11 cellular contexts compared by ENCODE assay signal in the genomic region with DNA sequence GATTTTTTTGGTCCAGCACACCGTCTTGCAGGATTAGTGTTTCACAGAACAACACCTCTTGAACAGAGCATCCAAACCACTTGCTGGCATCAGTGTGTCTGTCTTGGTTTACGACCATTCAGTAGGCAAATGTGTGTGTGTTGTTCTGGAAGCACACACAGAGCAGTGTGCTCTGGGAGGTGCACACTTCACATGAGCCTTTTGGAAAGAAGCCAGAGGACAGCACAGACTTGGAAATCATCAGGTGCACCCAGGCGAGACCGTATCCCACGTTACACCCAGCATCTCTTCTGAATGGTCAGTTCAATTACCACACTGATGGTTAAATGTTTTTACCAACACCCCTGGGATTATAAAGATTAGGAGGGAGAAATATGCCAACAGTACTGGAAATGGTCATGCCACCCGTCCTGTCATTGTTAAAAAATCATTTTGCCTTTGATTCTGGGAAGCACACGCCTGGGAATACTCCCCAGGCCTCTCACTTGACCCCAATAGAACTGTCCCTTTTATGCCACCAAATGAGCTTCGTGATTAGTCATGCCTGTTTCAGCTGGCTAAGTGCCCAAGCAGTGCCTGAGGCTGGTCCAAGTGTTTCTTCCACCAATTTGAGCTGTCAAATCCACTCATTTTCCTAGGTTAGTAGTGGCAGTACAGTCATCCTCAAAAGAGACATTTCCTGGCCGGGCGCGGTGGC.
DNase-seq lines count a peak whose midpoint lies in the region; ATAC-seq and TF ChIP-seq lines count a peak whose summit lies in the region.
"Had no signal": no experiment of that assay in that cellular context is flagged by ENCODE, and none has a peak within 500 bp of the region (broad histone marks: within the 10 kb centered on the region; RNA-seq: fewer than 3 reads in every experiment).

No MANE protein-coding gene starts in this region.

- peak; percentile 91 for DNase-seq in DMS79 treated with DMSO at 0.1 percent for 48 hours (lab: John Stamatoyannopoulos, UW)
- DNase-seq in NCI-H2081 treated with DMSO at 0.1 percent for 48 hours (lab: John Stamatoyannopoulos, UW) = peak; percentile 44
- DNase-seq in SW480 (ENCODE audit: low spot score) = peak; percentile 30
- no peak for DNase-seq in neural crest cell (ENCODE audit: low read depth, low spot score)
- DNase-seq in midbrain (lab: John Stamatoyannopoulos, UW) = no peak
- DNase-seq in Calu3 = no peak
- no peak for DNase-seq in omental fat pad (ENCODE audit: low spot score)
- DNase-seq in NCI-H1694 (lab: John Stamatoyannopoulos, UW) = no peak
- DNase-seq: activated T-cell treated with anti-CD3 and anti-CD28 coated beads, Interleukin-2, amount 50 U/mL, for 48 hours; Caco-2; WERI-Rb-1 had no signal

- peak overlapping the region; percentile 5 for H3K27ac Mint-ChIP-seq in neural crest cell (ENCODE audit: unreplicated experiment)
- H3K27ac Mint-ChIP-seq in Calu3 (ENCODE audit: unreplicated experiment) = no peak overlapping the region

- CTCF ChIA-PET in Calu3 (lab: Charles Lee) = no interaction called here

- H3K9me3 Mint-ChIP-seq in neural crest cell (no peaks in the 10 kb centered on the region), Calu3 (ENCODE audit: low read depth, unreplicated experiment) (no peaks in the 10 kb centered on the region)

- H3K27me3 Mint-ChIP-seq in neural crest cell (ENCODE audit: low read depth) (no peaks in the 10 kb centered on the region), Calu3 (ENCODE audit: unreplicated experiment) (peaks cover 17% of the 10 kb centered on the region)

- peaks cover 4% of the 10 kb centered on the region for H3K4me1 Mint-ChIP-seq in neural crest cell
- H3K4me1 Mint-ChIP-seq in Calu3 (ENCODE audit: low read depth, unreplicated experiment) = no peaks in the 10 kb centered on the region

- H3K36me3 Mint-ChIP-seq in neural crest cell (ENCODE audit: low read depth) (no peaks in the 10 kb centered on the region), Calu3 (ENCODE audit: insufficient read depth, unreplicated experiment) (no peaks in the 10 kb centered on the region)

- BruUV-seq in Calu3 (replicated peaks; lab: Mats Ljungman, UMichigan) = no TSS peak

- no peak for TF ChIP-seq CTCF in neural crest cell (conservative IDR thresholded peaks at IDR 0.05)
- TF ChIP-seq CTCF in Calu3 (IDR thresholded peaks at IDR 0.05; ENCODE audit: unreplicated experiment) = no peak
- no peak for TF ChIP-seq CTCF in omental fat pad (IDR thresholded peaks at IDR 0.05)

- intact Hi-C loops in Calu3 (cut with micrococcal nuclease; ENCODE audit: unreplicated experiment) = no loop called here

- ATAC-seq in omental fat pad (ENCODE audit: low FRiP score) = no peak

- H3K4me3 Mint-ChIP-seq in neural crest cell = no peak overlapping the region
- no peak overlapping the region for H3K4me3 Mint-ChIP-seq in Calu3 (ENCODE audit: low read depth, unreplicated experiment)

Comparison
In these comparisons a context has a peak if more than half of its experiments do, and no peak if none do; other contexts are left out.
1. DNase-seq: peak in DMS79 treated with DMSO at 0.1 percent for 48 hours (single experiment), NCI-H2081 treated with DMSO at 0.1 percent for 48 hours (single experiment) and SW480 (single experiment); none in neural crest cell (single experiment), midbrain (single experiment), Calu3 (single experiment), omental fat pad (single experiment) and NCI-H1694 (single experiment).